Comparison of ENCODE assay signal across 8 cellular contexts in genomic region chr4:139666735-139667266, GRCh38. TPM values are rescaled to one million over a fixed set of nuclear protein-coding genes. Genes with fewer than 3 reads are reported as not detected.
A peak's percentile ranks its signal among the peaks of the same experiment; 100 is the strongest.
DNase-seq lines count a peak whose midpoint lies in the region; ATAC-seq and TF ChIP-seq lines count a peak whose summit lies in the region.

No MANE protein-coding gene starts in this region.

- ATAC-seq in activated T-cell treated with anti-CD3 and anti-CD28 coated beads, Interleukin-2, amount 50 U/mL, for 72 hours (replicated peaks in 1 of 2), result no peak
- no peak for ATAC-seq in GM21619 (IDR thresholded peaks at IDR 0.05; ENCODE audit: unreplicated experiment)

- no peak for TF ChIP-seq CTCF in glutamatergic neuron (IDR thresholded peaks at IDR 0.05; ENCODE audit: partially characterized antibody, unreplicated experiment)

- peaks cover 18% of the 10 kb centered on the region for H3K4me1 Mint-ChIP-seq in activated naive CD4-positive, alpha-beta T cell treated with anti-CD3 and anti-CD28 coated beads, Interleukin-2, amount 50 U/mL, for 24 hours
- H3K4me1 Mint-ChIP-seq in activated T-cell treated with anti-CD3 and anti-CD28 coated beads, Interleukin-2, amount 50 U/mL, for 72 hours (ENCODE audit: low read depth), result peaks cover 25% of the 10 kb centered on the region
- H3K4me1 Mint-ChIP-seq in glutamatergic neuron (ENCODE audit: low read depth, unreplicated experiment), result peaks cover 17% of the 10 kb centered on the region

- H3K4me3 Mint-ChIP-seq in activated naive CD4-positive, alpha-beta T cell treated with anti-CD3 and anti-CD28 coated beads, Interleukin-2, amount 50 U/mL, for 24 hours, result peak overlapping the region; percentile 83
- peak overlapping the region; percentile 73 to 87 for H3K4me3 Mint-ChIP-seq in activated T-cell treated with anti-CD3 and anti-CD28 coated beads, Interleukin-2, amount 50 U/mL, for 72 hours
- H3K4me3 Mint-ChIP-seq in glutamatergic neuron (ENCODE audit: unreplicated experiment), result peak overlapping the region; percentile 91

- no peaks in the 10 kb centered on the region for H3K9me3 Mint-ChIP-seq in activated naive CD4-positive, alpha-beta T cell treated with anti-CD3 and anti-CD28 coated beads, Interleukin-2, amount 50 U/mL, for 24 hours
- no peaks in the 10 kb centered on the region for H3K9me3 Mint-ChIP-seq in activated T-cell treated with anti-CD3 and anti-CD28 coated beads, Interleukin-2, amount 50 U/mL, for 72 hours
- H3K9me3 Mint-ChIP-seq in glutamatergic neuron (ENCODE audit: unreplicated experiment), result no peaks in the 10 kb centered on the region

- H3K27ac Mint-ChIP-seq in activated naive CD4-positive, alpha-beta T cell treated with anti-CD3 and anti-CD28 coated beads, Interleukin-2, amount 50 U/mL, for 24 hours, result no peak overlapping the region
- H3K27ac Mint-ChIP-seq in activated T-cell treated with anti-CD3 and anti-CD28 coated beads, Interleukin-2, amount 50 U/mL, for 72 hours, result peak overlapping the region; percentile 27
- peak overlapping the region; percentile 74 for H3K27ac Mint-ChIP-seq in glutamatergic neuron (ENCODE audit: unreplicated experiment)

- no peaks in the 10 kb centered on the region for H3K36me3 Mint-ChIP-seq in activated naive CD4-positive, alpha-beta T cell treated with anti-CD3 and anti-CD28 coated beads, Interleukin-2, amount 50 U/mL, for 24 hours
- H3K36me3 Mint-ChIP-seq in activated T-cell treated with anti-CD3 and anti-CD28 coated beads, Interleukin-2, amount 50 U/mL, for 72 hours (ENCODE audit: insufficient read depth in 2 of 2), result peaks cover 0 to 6% of the 10 kb centered on the region in 2 donors
- H3K36me3 Mint-ChIP-seq in glutamatergic neuron (ENCODE audit: unreplicated experiment), result no peaks in the 10 kb centered on the region

- no peaks in the 10 kb centered on the region for H3K27me3 Mint-ChIP-seq in activated naive CD4-positive, alpha-beta T cell treated with anti-CD3 and anti-CD28 coated beads, Interleukin-2, amount 50 U/mL, for 24 hours
- H3K27me3 Mint-ChIP-seq in activated T-cell treated with anti-CD3 and anti-CD28 coated beads, Interleukin-2, amount 50 U/mL, for 72 hours (ENCODE audit: low read depth), result no peaks in the 10 kb centered on the region
- H3K27me3 Mint-ChIP-seq in glutamatergic neuron (ENCODE audit: unreplicated experiment), result peaks cover 1% of the 10 kb centered on the region

- no peak for DNase-seq in activated naive CD4-positive, alpha-beta T cell treated with Interleukin-2 at 50 U/mL for 16 hours
- peak; percentile 22 to 68 for DNase-seq in NCI-H2081 (lab: John Stamatoyannopoulos, UW)
- DNase-seq in activated T-cell treated with anti-CD3 and anti-CD28 coated beads, Interleukin-2, amount 50 U/mL, for 72 hours, result no peak
- DNase-seq in glutamatergic neuron, result peak; percentile 23
- DNase-seq in pons (ENCODE audit: low spot score), result peak; percentile 61
- DNase-seq in activated gamma-delta T cell (lab: John Stamatoyannopoulos, UW), result no peak

RNA-seq across cellular contexts. Expression of gene MGST2, which starts 1.2 kb away (rescaled TPM):
- 10 to 100 TPM in 1 of 2 donors, 1 to 10 TPM in 1; 8.2 to 17.6 TPM for total RNA-seq in activated T-cell treated with anti-CD3 and anti-CD28 coated beads, Interleukin-2, amount 50 U/mL, for 72 hours
- 6.9 TPM for total RNA-seq in glutamatergic neuron (ENCODE audit: unreplicated experiment)

Comparison
In these comparisons a context has a peak if more than half of its experiments do, and no peak if none do; other contexts are left out.
1. DNase-seq: peak in NCI-H2081 (2 of 2), glutamatergic neuron (single experiment) and pons (single experiment); none in activated naive CD4-positive, alpha-beta T cell treated with Interleukin-2 at 50 U/mL for 16 hours (single experiment), activated T-cell treated with anti-CD3 and anti-CD28 coated beads, Interleukin-2, amount 50 U/mL, for 72 hours (0 of 2) and activated gamma-delta T cell (single experiment).
2. Peak in every context shown above with its lines, with median percentiles within 50 percentile points of each other: H3K4me3 Mint-ChIP-seq.